ENCODE assay signal across 24 cellular contexts in the genomic region with DNA sequence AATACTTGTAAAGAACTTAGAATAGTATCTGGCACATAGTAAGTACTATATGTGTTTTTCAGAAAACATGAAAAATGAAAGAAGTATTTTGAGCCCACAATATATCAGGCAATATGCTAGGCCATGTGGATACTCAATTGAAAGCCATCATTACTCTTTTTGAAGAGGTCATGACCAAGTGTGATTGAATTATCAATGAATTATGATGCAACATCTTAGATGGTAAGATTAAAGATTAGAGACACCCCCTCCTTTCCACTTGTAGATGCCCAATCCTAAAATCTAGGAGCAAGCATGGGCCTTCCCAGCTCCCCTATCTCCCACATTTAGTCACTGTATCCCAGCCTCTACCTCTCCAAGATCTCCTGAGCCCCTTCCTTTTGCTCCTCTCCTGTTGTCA.
"Had no signal": no experiment of that assay in that cellular context is flagged by ENCODE, and none has a peak within 500 bp of the region (broad histone marks: within the 10 kb centered on the region; RNA-seq: fewer than 3 reads in every experiment).

No MANE protein-coding gene starts in this region.

- DNase-seq: colonic mucosa; cortex of kidney; effector CD8-positive, alpha-beta T cell; effector memory CD8-positive, alpha-beta T cell; endodermal cell; erythroblast; esophagus squamous epithelium; foreskin fibroblast; foreskin melanocyte; gastrocnemius medialis; glutamatergic neuron; head of caudate nucleus; heart right ventricle; hippocampal formation; left cardiac atrium; left lung; left ventricle myocardium superior; lower lobe of right lung; mesenchymal stem cell; mucosa of descending colon had no signal

- H3K27me3 Mint-ChIP-seq: effector memory CD8-positive, alpha-beta T cell had no signal

- H3K4me1 Mint-ChIP-seq: endodermal cell had no signal

- ATAC-seq: effector memory CD8-positive, alpha-beta T cell; esophagus mucosa; gastrocnemius medialis; heart right ventricle; left cardiac atrium; left lung; left ventricle myocardium superior; lower lobe of right lung; mucosa of descending colon had no signal

- H3K36me3 ChIP-seq: colonic mucosa, esophagus squamous epithelium, gastrocnemius medialis, heart right ventricle, left lung, lower lobe of right lung had no signal

- H3K27ac ChIP-seq: colonic mucosa, epithelial cell of prostate, esophagus squamous epithelium, gastrocnemius medialis, heart right ventricle, left lung, lower lobe of right lung had no signal

- H3K4me1 ChIP-seq: colonic mucosa, esophagus squamous epithelium, gastrocnemius medialis, left lung, lower lobe of right lung had no signal

- H3K4me3 ChIP-seq: colonic mucosa, esophagus squamous epithelium, gastrocnemius medialis, heart right ventricle, left lung, lower lobe of right lung, mucosa of descending colon had no signal

- H3K9me3 Mint-ChIP-seq: dendritic cell treated with granulocyte-macrophage colony-stimulating factor and Interleukin-4, amounts not matched to agents 40 ng/mL and 50 ng/mL, for 4 days; effector memory CD8-positive, alpha-beta T cell; endodermal cell; mesothelial cell of epicardium had no signal

- H3K36me3 Mint-ChIP-seq: mesothelial cell of epicardium had no signal

- H3K4me3 Mint-ChIP-seq: dendritic cell treated with granulocyte-macrophage colony-stimulating factor and Interleukin-4, amounts not matched to agents 40 ng/mL and 50 ng/mL, for 4 days; effector memory CD8-positive, alpha-beta T cell; endodermal cell; mesothelial cell of epicardium had no signal

- H3K27me3 ChIP-seq: colonic mucosa, esophagus squamous epithelium, gastrocnemius medialis, heart right ventricle, left lung had no signal

- H3K27ac Mint-ChIP-seq: dendritic cell treated with granulocyte-macrophage colony-stimulating factor and Interleukin-4, amounts not matched to agents 40 ng/mL and 50 ng/mL, for 4 days; endodermal cell; mesothelial cell of epicardium had no signal

- H3K9me3 ChIP-seq: colonic mucosa, esophagus squamous epithelium, gastrocnemius medialis, heart right ventricle, left lung, lower lobe of right lung, mucosa of descending colon had no signal
